Comparison of ENCODE assay signal across 10 cellular contexts in the genomic region with DNA sequence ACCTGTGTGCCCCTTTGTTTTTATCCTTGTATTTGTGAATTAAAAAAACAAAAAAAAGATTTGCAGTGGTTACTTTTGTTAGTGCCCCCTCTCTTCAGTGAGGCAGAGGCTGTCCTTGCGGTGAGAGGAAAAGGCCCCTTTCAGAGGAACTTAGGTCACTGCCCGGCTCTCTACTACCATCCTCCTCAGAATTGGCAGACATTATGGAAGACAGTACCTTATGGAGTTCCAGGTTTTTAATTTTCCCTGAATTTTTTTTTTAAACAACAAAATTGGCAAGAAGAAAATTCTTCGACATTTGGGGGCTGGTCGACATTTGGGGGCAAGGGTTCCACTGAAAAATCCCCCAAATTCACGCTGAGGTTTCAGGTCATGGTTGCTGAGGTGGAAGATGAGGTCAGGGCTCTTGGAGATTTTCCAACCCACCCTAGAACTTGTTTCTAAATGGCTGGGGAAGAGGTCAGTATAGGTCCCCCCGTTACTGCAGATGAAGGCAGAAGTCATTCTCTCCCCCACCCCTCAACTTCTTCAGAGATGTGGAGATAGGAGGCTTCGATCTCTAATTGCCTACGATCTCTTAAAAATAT. TPM values are rescaled to one million over a fixed set of nuclear protein-coding genes. Genes with fewer than 3 reads are reported as not detected.
DNase-seq lines count a peak whose midpoint lies in the region; ATAC-seq lines count a peak whose summit lies in the region.
"Had no signal": no experiment of that assay in that cellular context is flagged by ENCODE, and none has a peak within 500 bp of the region (broad histone marks: within the 10 kb centered on the region; RNA-seq: fewer than 3 reads in every experiment).

No MANE protein-coding gene starts in this region.

- peak; percentile 13 for ATAC-seq in activated CD4-positive, alpha-beta T cell treated with anti-CD3 and anti-CD28 coated beads for 36 hours
- peak; percentile 11 for ATAC-seq in HG03066 (IDR thresholded peaks at IDR 0.05; ENCODE audit: low read depth, unreplicated experiment)
- ATAC-seq in stimulated activated effector memory CD8-positive, alpha-beta T cell treated with anti-CD3 and anti-CD28 coated beads, Interleukin-12 subunit alpha, Interleukin-12 subunit beta, amount 100 ng/mL, for 72 hours = peak; percentile 31

- peak overlapping the region; percentile 96 for H3K27ac Mint-ChIP-seq in activated CD4-positive, alpha-beta T cell treated with anti-CD3 and anti-CD28 coated beads for 36 hours
- peak overlapping the region; percentile 83 for H3K27ac Mint-ChIP-seq in activated T-helper 2 cell treated with anti-CD3 and anti-CD28 coated beads, Interferon-gamma antibody, Interleukin-2, Interleukin-4, amounts not matched to agents 10 μg/mL and 5 μg/mL and 100 μg/mL, durations not matched to agents 14 hours and 24 hours and 36 hours
- peak overlapping the region; percentile 90 for H3K27ac Mint-ChIP-seq in stimulated activated effector memory CD8-positive, alpha-beta T cell treated with anti-CD3 and anti-CD28 coated beads, Interleukin-12 subunit alpha, Interleukin-12 subunit beta, amount 100 ng/mL, for 72 hours

- H3K4me1 Mint-ChIP-seq in activated CD4-positive, alpha-beta T cell treated with anti-CD3 and anti-CD28 coated beads for 36 hours = peaks cover 50% of the 10 kb centered on the region
- peaks cover 30% of the 10 kb centered on the region for H3K4me1 Mint-ChIP-seq in activated T-helper 2 cell treated with anti-CD3 and anti-CD28 coated beads, Interferon-gamma antibody, Interleukin-2, Interleukin-4, amounts not matched to agents 10 μg/mL and 5 μg/mL and 100 μg/mL, durations not matched to agents 14 hours and 24 hours and 36 hours (ENCODE audit: low read depth)
- H3K4me1 Mint-ChIP-seq in stimulated activated effector memory CD8-positive, alpha-beta T cell treated with anti-CD3 and anti-CD28 coated beads, Interleukin-12 subunit alpha, Interleukin-12 subunit beta, amount 100 ng/mL, for 72 hours = peaks cover 50% of the 10 kb centered on the region

- H3K4me3 Mint-ChIP-seq in activated CD4-positive, alpha-beta T cell treated with anti-CD3 and anti-CD28 coated beads for 36 hours = peak overlapping the region; percentile 58
- peak overlapping the region; percentile 53 for H3K4me3 Mint-ChIP-seq in activated T-helper 2 cell treated with anti-CD3 and anti-CD28 coated beads, Interferon-gamma antibody, Interleukin-2, Interleukin-4, amounts not matched to agents 10 μg/mL and 5 μg/mL and 100 μg/mL, durations not matched to agents 14 hours and 24 hours and 36 hours (ENCODE audit: low read depth)
- peak overlapping the region; percentile 55 for H3K4me3 Mint-ChIP-seq in stimulated activated effector memory CD8-positive, alpha-beta T cell treated with anti-CD3 and anti-CD28 coated beads, Interleukin-12 subunit alpha, Interleukin-12 subunit beta, amount 100 ng/mL, for 72 hours

- CTCF ChIA-PET in activated CD4-positive, alpha-beta T cell treated with anti-CD3 and anti-CD28 coated beads for 36 hours (lab: Charles Lee) = interaction anchor here (0.6 to 1.5 kb wide), 11 partner anchors 9 to 189 kb away, joined by 3 to 8 read pairs (median 4); a partner anchor contains a TSS

- intact Hi-C loops in activated CD4-positive, alpha-beta T cell treated with anti-CD3 and anti-CD28 coated beads for 36 hours (cut with DNase I, micrococcal nuclease) = loop anchor here (1.0 to 2.0 kb wide), 5 partner anchors 12 to 106 kb away; a partner anchor contains a TSS
- intact Hi-C loops in activated T-helper 2 cell treated with anti-CD3 and anti-CD28 coated beads, Interferon-gamma antibody, Interleukin-2, Interleukin-4, amounts not matched to agents 10 μg/mL and 5 μg/mL and 100 μg/mL, durations not matched to agents 14 hours and 24 hours and 36 hours (cut with micrococcal nuclease) = loop anchor here (1.0 kb wide), 1 partner anchor 30 kb away; no protein-coding TSS in a partner anchor

- H3K27me3 Mint-ChIP-seq in activated CD4-positive, alpha-beta T cell treated with anti-CD3 and anti-CD28 coated beads for 36 hours = no peaks in the 10 kb centered on the region
- no peaks in the 10 kb centered on the region for H3K27me3 Mint-ChIP-seq in activated T-helper 2 cell treated with anti-CD3 and anti-CD28 coated beads, Interferon-gamma antibody, Interleukin-2, Interleukin-4, amounts not matched to agents 10 μg/mL and 5 μg/mL and 100 μg/mL, durations not matched to agents 14 hours and 24 hours and 36 hours (ENCODE audit: low read depth)

- DNase-seq in activated CD4-positive, alpha-beta T cell treated with anti-CD3 and anti-CD28 coated beads for 36 hours = no peak
- no peak for DNase-seq in activated CD4-positive, alpha-beta T cell treated with anti-CD3 and anti-CD28 coated beads, Interleukin-2, amount 50 U/mL, for 4 hours
- no peak for DNase-seq in activated T-helper 2 cell treated with anti-CD3 and anti-CD28 coated beads, Interferon-gamma antibody, Interleukin-2, Interleukin-4, amounts not matched to agents 10 μg/mL and 5 μg/mL and 100 μg/mL, durations not matched to agents 14 hours and 24 hours and 36 hours (ENCODE audit: low spot score)
- no peak for DNase-seq in stimulated activated effector memory CD8-positive, alpha-beta T cell treated with anti-CD3 and anti-CD28 coated beads, Interleukin-12 subunit alpha, Interleukin-12 subunit beta, amount 100 ng/mL, for 72 hours (ENCODE audit: low spot score in 2 of 2)
- DNase-seq in DMS79 treated with DMSO at 0.1 percent for 48 hours (lab: John Stamatoyannopoulos, UW) (no peak), NCI-H446 treated with DMSO at 0.1 percent for 48 hours (lab: John Stamatoyannopoulos, UW) (no peak), NCI-H1930 (lab: John Stamatoyannopoulos, UW) (no peak)

- peaks cover 52% of the 10 kb centered on the region for H3K36me3 Mint-ChIP-seq in activated CD4-positive, alpha-beta T cell treated with anti-CD3 and anti-CD28 coated beads for 36 hours (ENCODE audit: low read depth)
- peaks cover 62% of the 10 kb centered on the region for H3K36me3 Mint-ChIP-seq in activated T-helper 2 cell treated with anti-CD3 and anti-CD28 coated beads, Interferon-gamma antibody, Interleukin-2, Interleukin-4, amounts not matched to agents 10 μg/mL and 5 μg/mL and 100 μg/mL, durations not matched to agents 14 hours and 24 hours and 36 hours (ENCODE audit: low read depth)
- H3K36me3 Mint-ChIP-seq in stimulated activated effector memory CD8-positive, alpha-beta T cell treated with anti-CD3 and anti-CD28 coated beads, Interleukin-12 subunit alpha, Interleukin-12 subunit beta, amount 100 ng/mL, for 72 hours = peaks cover 87% of the 10 kb centered on the region

- POLR2A ChIA-PET in activated CD4-positive, alpha-beta T cell treated with anti-CD3 and anti-CD28 coated beads for 36 hours (lab: Charles Lee) = interaction anchor here (0.6 to 1.7 kb wide), 6 partner anchors 9 to 336 kb away, joined by 3 to 20 read pairs (median 5); a partner anchor contains a TSS

- H3K9me3 Mint-ChIP-seq in activated CD4-positive, alpha-beta T cell treated with anti-CD3 and anti-CD28 coated beads for 36 hours (ENCODE audit: low read depth) = no peaks in the 10 kb centered on the region
- no peaks in the 10 kb centered on the region for H3K9me3 Mint-ChIP-seq in activated T-helper 2 cell treated with anti-CD3 and anti-CD28 coated beads, Interferon-gamma antibody, Interleukin-2, Interleukin-4, amounts not matched to agents 10 μg/mL and 5 μg/mL and 100 μg/mL, durations not matched to agents 14 hours and 24 hours and 36 hours
- no peaks in the 10 kb centered on the region for H3K9me3 Mint-ChIP-seq in stimulated activated effector memory CD8-positive, alpha-beta T cell treated with anti-CD3 and anti-CD28 coated beads, Interleukin-12 subunit alpha, Interleukin-12 subunit beta, amount 100 ng/mL, for 72 hours

RNA-seq across cellular contexts. Expression of a gene that starts 5.3 kb away (rescaled TPM):
- total RNA-seq in activated CD4-positive, alpha-beta T cell treated with anti-CD3 and anti-CD28 coated beads for 36 hours = not detected
- not detected in 2 replicates for total RNA-seq in activated T-helper 2 cell treated with anti-CD3 and anti-CD28 coated beads, Interferon-gamma antibody, Interleukin-2, Interleukin-4, amounts not matched to agents 10 μg/mL and 5 μg/mL and 100 μg/mL, durations not matched to agents 14 hours and 24 hours and 36 hours
- total RNA-seq: renal cortical epithelial cell, Right ventricle myocardium inferior had no signal

RNA-seq across cellular contexts. Expression of a gene that starts 12.5 kb away (rescaled TPM):
- total RNA-seq in activated CD4-positive, alpha-beta T cell treated with anti-CD3 and anti-CD28 coated beads for 36 hours = 10 to 100 TPM; 68.7 to 97.5 TPM
- 78.4 and 83.5 TPM in 2 replicates for total RNA-seq in activated T-helper 2 cell treated with anti-CD3 and anti-CD28 coated beads, Interferon-gamma antibody, Interleukin-2, Interleukin-4, amounts not matched to agents 10 μg/mL and 5 μg/mL and 100 μg/mL, durations not matched to agents 14 hours and 24 hours and 36 hours

RNA-seq across cellular contexts. Expression of a gene that starts 31.6 kb away (rescaled TPM):
- total RNA-seq in activated CD4-positive, alpha-beta T cell treated with anti-CD3 and anti-CD28 coated beads for 36 hours = 100 to 1,000 TPM; 135 to 216 TPM
- total RNA-seq in activated T-helper 2 cell treated with anti-CD3 and anti-CD28 coated beads, Interferon-gamma antibody, Interleukin-2, Interleukin-4, amounts not matched to agents 10 μg/mL and 5 μg/mL and 100 μg/mL, durations not matched to agents 14 hours and 24 hours and 36 hours = 211 and 216 TPM in 2 replicates

RNA-seq across cellular contexts. Expression of a gene that starts 35.6 kb away (rescaled TPM):
- total RNA-seq in activated CD4-positive, alpha-beta T cell treated with anti-CD3 and anti-CD28 coated beads for 36 hours = 10 to 100 TPM; 20.3 to 23.0 TPM
- 20.0 and 27.0 TPM in 2 replicates for total RNA-seq in activated T-helper 2 cell treated with anti-CD3 and anti-CD28 coated beads, Interferon-gamma antibody, Interleukin-2, Interleukin-4, amounts not matched to agents 10 μg/mL and 5 μg/mL and 100 μg/mL, durations not matched to agents 14 hours and 24 hours and 36 hours
